15 cellular contexts compared by ENCODE assay signal in genomic region chr19:49448432-49448786, GRCh38. TPM values are rescaled to one million over a fixed set of nuclear protein-coding genes. Genes with fewer than 3 reads are reported as not detected.
DNase-seq lines count a peak whose midpoint lies in the region; ATAC-seq and TF ChIP-seq lines count a peak whose summit lies in the region.
"Had no signal": no experiment of that assay in that cellular context is flagged by ENCODE, and none has a peak within 500 bp of the region (broad histone marks: within the 10 kb centered on the region; RNA-seq: fewer than 3 reads in every experiment).

No MANE protein-coding gene starts in this region.

- peaks cover 49% of the 10 kb centered on the region for H3K36me3 Mint-ChIP-seq in activated CD4-positive, alpha-beta T cell treated with anti-CD3 and anti-CD28 coated beads, Interleukin-2, amount 10 ng/mL, durations not matched to agents 24 days and 14 days (ENCODE audit: low read depth)
- peaks cover 62% of the 10 kb centered on the region for H3K36me3 Mint-ChIP-seq in Caco-2 (ENCODE audit: insufficient read depth, unreplicated experiment)
- peaks cover 26% of the 10 kb centered on the region for H3K36me3 Mint-ChIP-seq in activated naive CD8-positive, alpha-beta T cell treated with anti-CD3 and anti-CD28 coated beads for 36 hours
- H3K36me3 Mint-ChIP-seq in natural killer cell treated with Interleukin-12 subunit alpha and Interleukin-12 subunit beta and Interleukin-15 and Interleukin-18, amount 100 ng/mL, for 72 hours = peaks cover 23% of the 10 kb centered on the region

- no peak for ATAC-seq in natural killer cell treated with Interleukin-12 subunit alpha and Interleukin-12 subunit beta and Interleukin-15 and Interleukin-18, amount 100 ng/mL, for 72 hours
- ATAC-seq in sciatic nerve = no peak
- ATAC-seq: HCT116, left ventricle myocardium superior had no signal

- CTCF ChIA-PET in Caco-2 (lab: Charles Lee) = no interaction called here

- no peaks in the 10 kb centered on the region for H3K9me3 ChIP-seq in Caco-2
- H3K9me3 ChIP-seq: esophagus squamous epithelium, upper lobe of left lung had no signal

- POLR2A ChIA-PET in Caco-2 (lab: Charles Lee) = no interaction called here

- no peak overlapping the region for H3K4me3 Mint-ChIP-seq in activated CD4-positive, alpha-beta T cell treated with anti-CD3 and anti-CD28 coated beads, Interleukin-2, amount 10 ng/mL, durations not matched to agents 24 days and 14 days
- H3K4me3 Mint-ChIP-seq in Caco-2 (ENCODE audit: unreplicated experiment) = peak overlapping the region; percentile 11
- peak overlapping the region; percentile 30 for H3K4me3 Mint-ChIP-seq in activated naive CD8-positive, alpha-beta T cell treated with anti-CD3 and anti-CD28 coated beads for 36 hours
- H3K4me3 Mint-ChIP-seq in natural killer cell treated with Interleukin-12 subunit alpha and Interleukin-12 subunit beta and Interleukin-15 and Interleukin-18, amount 100 ng/mL, for 72 hours = peak overlapping the region; percentile 19

- H3K36me3 ChIP-seq in Caco-2 (ENCODE audit: control insufficient read depth, insufficient read depth, low read length) = peaks cover 5% of the 10 kb centered on the region; the same call in 1 of the 2 replicates

- DNase-seq in activated CD4-positive, alpha-beta T cell treated with anti-CD3 and anti-CD28 coated beads, Interleukin-2, amount 10 ng/mL, durations not matched to agents 24 days and 14 days = no peak
- no peak for DNase-seq in activated CD4-positive, alpha-beta T cell treated with anti-CD3 and anti-CD28 coated beads, Interleukin-2, amount 50 U/mL, for 1 hour
- DNase-seq in Caco-2 (no peak), NCI-H2029 (lab: John Stamatoyannopoulos, UW) (no peak), epidermal melanocyte (ENCODE audit: insufficient read length, low spot score) (no peak), sciatic nerve (ENCODE audit: low spot score) (no peak)
- DNase-seq in activated naive CD8-positive, alpha-beta T cell treated with anti-CD3 and anti-CD28 coated beads for 36 hours = no peak
- no peak for DNase-seq in natural killer cell treated with Interleukin-12 subunit alpha and Interleukin-12 subunit beta and Interleukin-15 and Interleukin-18, amount 100 ng/mL, for 72 hours (ENCODE audit: low spot score)
- DNase-seq: activated naive CD4-positive, alpha-beta T cell treated with anti-CD3 and anti-CD28 coated beads, Interleukin-2, amount 50 U/mL, for 16 hours; esophagus squamous epithelium; left ventricle myocardium superior; NCI-H1436; upper lobe of left lung had no signal

- H3K4me1 Mint-ChIP-seq in activated CD4-positive, alpha-beta T cell treated with anti-CD3 and anti-CD28 coated beads, Interleukin-2, amount 10 ng/mL, durations not matched to agents 24 days and 14 days = peaks cover 49% of the 10 kb centered on the region
- peaks cover 16% of the 10 kb centered on the region for H3K4me1 Mint-ChIP-seq in Caco-2 (ENCODE audit: low read depth, unreplicated experiment)
- peaks cover 38% of the 10 kb centered on the region for H3K4me1 Mint-ChIP-seq in activated naive CD8-positive, alpha-beta T cell treated with anti-CD3 and anti-CD28 coated beads for 36 hours
- H3K4me1 Mint-ChIP-seq in natural killer cell treated with Interleukin-12 subunit alpha and Interleukin-12 subunit beta and Interleukin-15 and Interleukin-18, amount 100 ng/mL, for 72 hours (ENCODE audit: low read depth in 2 of 2) = peaks cover 51 to 55% of the 10 kb centered on the region in 2 donors

- peak overlapping the region; percentile 39 for H3K27ac Mint-ChIP-seq in activated CD4-positive, alpha-beta T cell treated with anti-CD3 and anti-CD28 coated beads, Interleukin-2, amount 10 ng/mL, durations not matched to agents 24 days and 14 days
- peak overlapping the region; percentile 49 for H3K27ac Mint-ChIP-seq in Caco-2 (ENCODE audit: unreplicated experiment)
- peak overlapping the region; percentile 54 for H3K27ac Mint-ChIP-seq in activated naive CD8-positive, alpha-beta T cell treated with anti-CD3 and anti-CD28 coated beads for 36 hours
- H3K27ac Mint-ChIP-seq in natural killer cell treated with Interleukin-12 subunit alpha and Interleukin-12 subunit beta and Interleukin-15 and Interleukin-18, amount 100 ng/mL, for 72 hours = no peak overlapping the region

- no TSS peak for BruUV-seq in Caco-2 (replicated peaks; lab: Mats Ljungman, UMichigan)

- no peaks in the 10 kb centered on the region for H3K4me1 ChIP-seq in Caco-2

- H3K27me3 ChIP-seq in Caco-2 (replicated peaks; ENCODE audit: control insufficient read depth, insufficient read depth, low read length) = no peaks in the 10 kb centered on the region
- H3K27me3 ChIP-seq: esophagus squamous epithelium, upper lobe of left lung had no signal

- no peak for TF ChIP-seq CTCF in Caco-2 (IDR thresholded peaks at IDR 0.05; ENCODE audit: insufficient read depth in 1 of 2, low read depth in 1 of 2, low read length in 1 of 2, severe bottlenecking in 1 of 2, unreplicated experiment in 1 of 2)

- intact Hi-C loops in activated CD4-positive, alpha-beta T cell treated with anti-CD3 and anti-CD28 coated beads, Interleukin-2, amount 10 ng/mL, durations not matched to agents 24 days and 14 days (cut with micrococcal nuclease) = no loop called here
- intact Hi-C loops in Caco-2 (cut with micrococcal nuclease; ENCODE audit: unreplicated experiment) = no loop called here
- intact Hi-C loops in sciatic nerve (cut with DNase I) = no loop called here

- H3K4me3 ChIP-seq in Caco-2 (ENCODE audit: low read depth, low read length) = no peak overlapping the region
- H3K4me3 ChIP-seq: esophagus squamous epithelium, upper lobe of left lung had no signal

- no peaks in the 10 kb centered on the region for H3K9me3 Mint-ChIP-seq in activated CD4-positive, alpha-beta T cell treated with anti-CD3 and anti-CD28 coated beads, Interleukin-2, amount 10 ng/mL, durations not matched to agents 24 days and 14 days
- H3K9me3 Mint-ChIP-seq in Caco-2 (ENCODE audit: unreplicated experiment) = no peaks in the 10 kb centered on the region
- no peaks in the 10 kb centered on the region for H3K9me3 Mint-ChIP-seq in activated naive CD8-positive, alpha-beta T cell treated with anti-CD3 and anti-CD28 coated beads for 36 hours
- H3K9me3 Mint-ChIP-seq in natural killer cell treated with Interleukin-12 subunit alpha and Interleukin-12 subunit beta and Interleukin-15 and Interleukin-18, amount 100 ng/mL, for 72 hours = no peaks in the 10 kb centered on the region

- H3K27me3 Mint-ChIP-seq in activated CD4-positive, alpha-beta T cell treated with anti-CD3 and anti-CD28 coated beads, Interleukin-2, amount 10 ng/mL, durations not matched to agents 24 days and 14 days = no peaks in the 10 kb centered on the region
- no peaks in the 10 kb centered on the region for H3K27me3 Mint-ChIP-seq in Caco-2 (ENCODE audit: insufficient read depth, unreplicated experiment)
- no peaks in the 10 kb centered on the region for H3K27me3 Mint-ChIP-seq in activated naive CD8-positive, alpha-beta T cell treated with anti-CD3 and anti-CD28 coated beads for 36 hours
- no peaks in the 10 kb centered on the region for H3K27me3 Mint-ChIP-seq in natural killer cell treated with Interleukin-12 subunit alpha and Interleukin-12 subunit beta and Interleukin-15 and Interleukin-18, amount 100 ng/mL, for 72 hours

RNA-seq across cellular contexts. Expression of gene PIH1D1, which starts 3.2 kb away (rescaled TPM):
- 134 and 135 TPM in 2 replicates for total RNA-seq in activated CD4-positive, alpha-beta T cell treated with anti-CD3 and anti-CD28 coated beads, Interleukin-2, amount 10 ng/mL, durations not matched to agents 24 days and 14 days
- 150 and 167 TPM in 2 replicates for total RNA-seq in Caco-2 (2022)
- total RNA-seq in activated naive CD8-positive, alpha-beta T cell treated with anti-CD3 and anti-CD28 coated beads for 36 hours = 100 to 1,000 TPM; 140 to 141 TPM
- 100 to 1,000 TPM; 110 to 170 TPM for total RNA-seq in natural killer cell treated with Interleukin-12 subunit alpha and Interleukin-12 subunit beta and Interleukin-15 and Interleukin-18, amount 100 ng/mL, for 72 hours
- total RNA-seq in sciatic nerve = 73.2 TPM

RNA-seq across cellular contexts. Expression of gene ALDH16A1, which starts 4.6 kb away (rescaled TPM):
- total RNA-seq in activated CD4-positive, alpha-beta T cell treated with anti-CD3 and anti-CD28 coated beads, Interleukin-2, amount 10 ng/mL, durations not matched to agents 24 days and 14 days = 27.2 and 28.4 TPM in 2 replicates
- total RNA-seq in Caco-2 (2022) = 42.1 and 45.0 TPM in 2 replicates
- 10 to 100 TPM; 34.4 to 42.0 TPM for total RNA-seq in activated naive CD8-positive, alpha-beta T cell treated with anti-CD3 and anti-CD28 coated beads for 36 hours
- 10 to 100 TPM; 29.0 to 65.2 TPM for total RNA-seq in natural killer cell treated with Interleukin-12 subunit alpha and Interleukin-12 subunit beta and Interleukin-15 and Interleukin-18, amount 100 ng/mL, for 72 hours
- 23.0 TPM for total RNA-seq in sciatic nerve

RNA-seq across cellular contexts. Expression of gene SLC17A7, which starts 7.1 kb away (rescaled TPM):
- total RNA-seq in activated CD4-positive, alpha-beta T cell treated with anti-CD3 and anti-CD28 coated beads, Interleukin-2, amount 10 ng/mL, durations not matched to agents 24 days and 14 days = 0.12 and 0.54 TPM in 2 replicates
- total RNA-seq in Caco-2 (2022) (0.21 and 0.36 TPM in 2 replicates), sciatic nerve (3.8 TPM)
- not detected for total RNA-seq in activated naive CD8-positive, alpha-beta T cell treated with anti-CD3 and anti-CD28 coated beads for 36 hours
- not detected for total RNA-seq in natural killer cell treated with Interleukin-12 subunit alpha and Interleukin-12 subunit beta and Interleukin-15 and Interleukin-18, amount 100 ng/mL, for 72 hours

RNA-seq across cellular contexts. Expression of gene GFY, which starts 23.2 kb away (rescaled TPM):
- not detected in 2 replicates for total RNA-seq in activated CD4-positive, alpha-beta T cell treated with anti-CD3 and anti-CD28 coated beads, Interleukin-2, amount 10 ng/mL, durations not matched to agents 24 days and 14 days
- total RNA-seq in Caco-2 (2022) (0.25 TPM in 1 of 2 replicates, not detected in the other), sciatic nerve (not detected)
- not detected for total RNA-seq in activated naive CD8-positive, alpha-beta T cell treated with anti-CD3 and anti-CD28 coated beads for 36 hours
- not detected for total RNA-seq in natural killer cell treated with Interleukin-12 subunit alpha and Interleukin-12 subunit beta and Interleukin-15 and Interleukin-18, amount 100 ng/mL, for 72 hours
- total RNA-seq: esophagus squamous epithelium, left ventricle myocardium superior, posterior vena cava, upper lobe of left lung had no signal

RNA-seq across cellular contexts. Expression of gene PTH2, which starts 25.2 kb away (rescaled TPM):
- not detected in 2 replicates for total RNA-seq in activated CD4-positive, alpha-beta T cell treated with anti-CD3 and anti-CD28 coated beads, Interleukin-2, amount 10 ng/mL, durations not matched to agents 24 days and 14 days
- total RNA-seq in Caco-2 (2022) (not detected in 2 replicates), sciatic nerve (not detected)
- not detected for total RNA-seq in activated naive CD8-positive, alpha-beta T cell treated with anti-CD3 and anti-CD28 coated beads for 36 hours
- not detected for total RNA-seq in natural killer cell treated with Interleukin-12 subunit alpha and Interleukin-12 subunit beta and Interleukin-15 and Interleukin-18, amount 100 ng/mL, for 72 hours
- total RNA-seq: esophagus squamous epithelium, left ventricle myocardium superior, posterior vena cava, upper lobe of left lung had no signal

Comparison
In these comparisons a context has a peak if more than half of its experiments do, and no peak if none do; other contexts are left out.
1. H3K27ac Mint-ChIP-seq: peak in activated CD4-positive, alpha-beta T cell treated with anti-CD3 and anti-CD28 coated beads, Interleukin-2, amount 10 ng/mL, durations not matched to agents 24 days and 14 days (single experiment), Caco-2 (single experiment) and activated naive CD8-positive, alpha-beta T cell treated with anti-CD3 and anti-CD28 coated beads for 36 hours (single experiment); none in natural killer cell treated with Interleukin-12 subunit alpha and Interleukin-12 subunit beta and Interleukin-15 and Interleukin-18, amount 100 ng/mL, for 72 hours (0 of 2).